In the genomic region with DNA sequence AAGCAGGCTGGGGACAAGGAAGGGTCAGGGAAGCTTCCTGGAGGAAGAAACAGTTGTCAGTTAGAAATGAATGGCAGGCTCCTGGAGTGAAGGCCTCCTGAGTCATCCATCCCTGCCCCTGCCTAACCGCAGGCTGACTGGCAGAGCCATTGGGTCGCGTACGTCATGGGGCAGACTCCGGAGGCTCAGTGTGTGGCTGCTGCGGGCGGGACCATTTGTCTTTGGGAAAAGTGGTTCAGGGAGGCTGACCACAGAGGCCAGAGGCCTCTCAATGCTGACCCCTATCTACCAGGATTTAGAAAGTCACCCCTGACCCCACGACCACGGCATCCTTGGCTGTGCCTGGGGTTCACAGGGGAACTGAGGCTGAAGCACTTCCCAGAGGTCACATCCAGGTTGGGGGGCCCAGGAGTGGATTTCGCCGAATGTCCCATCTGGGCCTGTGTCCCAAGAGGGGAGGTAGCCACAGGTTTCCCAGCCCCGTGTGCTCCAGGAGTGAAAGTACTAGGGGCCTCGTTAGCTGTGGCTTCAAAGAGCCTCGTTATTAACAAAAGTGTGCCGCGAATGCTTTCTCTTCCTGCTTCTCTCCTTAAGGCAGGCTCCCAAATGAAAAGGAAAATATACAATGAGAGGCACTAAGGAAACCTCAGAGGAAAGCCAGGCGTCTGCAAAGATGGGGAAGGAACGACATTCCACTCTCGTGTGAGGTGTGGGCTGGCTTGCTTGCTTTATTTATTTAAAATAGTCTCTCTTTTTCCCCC, we compare ENCODE assay signal across 8 cellular contexts.
DNase-seq lines count a peak whose midpoint lies in the region; ATAC-seq lines count a peak whose summit lies in the region.

No MANE protein-coding gene starts in this region.

- no peaks in the 10 kb centered on the region for H3K36me3 ChIP-seq in ACC112 (ENCODE audit: insufficient read depth, low read length)

- 0 out of 2 replicates have a peak overlapping the region, but pooled peaks have one; percentile 23 for H3K27ac ChIP-seq in ACC112 (ENCODE audit: low read depth, low read length)

- no peak overlapping the region for H2AFZ ChIP-seq in ACC112 (ENCODE audit: low read length, unreplicated experiment)

- DNase-seq in HS-27A (ENCODE audit: low read depth) (peak; percentile 75), amniotic epithelial cell (ENCODE audit: low read depth) (peak; percentile 88), kidney glomerular epithelial cell (lab: John Stamatoyannopoulos, UW) (peak; percentile 80), activated gamma-delta T cell (lab: John Stamatoyannopoulos, UW) (no peak)
- no peak for DNase-seq in stimulated activated CD8-positive, alpha-beta memory T cell treated with anti-CD3 and anti-CD28 coated beads, Interleukin-4, amount 100 ng/mL, for 48 hours
- DNase-seq in stimulated activated CD4-positive, alpha-beta T cell treated with anti-CD3 and anti-CD28 coated beads, Interleukin-4, amount 100 ng/mL, for 24 hours = no peak

- peaks cover 32% of the 10 kb centered on the region for H3K4me1 ChIP-seq in ACC112 (ENCODE audit: control insufficient read depth, insufficient read depth, low read length, unreplicated experiment)

- no peak overlapping the region for H3K4me3 ChIP-seq in ACC112 (ENCODE audit: low read depth, low read length)

- no peaks in the 10 kb centered on the region for H3K27me3 ChIP-seq in ACC112 (ENCODE audit: insufficient read depth, low read length)

- no peaks in the 10 kb centered on the region for H3K79me2 ChIP-seq in ACC112 (ENCODE audit: control insufficient read depth, insufficient read depth, low read length, unreplicated experiment)

- ATAC-seq in GM19351 (IDR thresholded peaks at IDR 0.05; ENCODE audit: unreplicated experiment) = no peak

Comparison
In these comparisons a context has a peak if more than half of its experiments do, and no peak if none do; other contexts are left out.
1. DNase-seq: peak in HS-27A (single experiment), amniotic epithelial cell (single experiment) and kidney glomerular epithelial cell (single experiment); none in activated gamma-delta T cell (single experiment), stimulated activated CD8-positive, alpha-beta memory T cell treated with anti-CD3 and anti-CD28 coated beads, Interleukin-4, amount 100 ng/mL, for 48 hours (single experiment) and stimulated activated CD4-positive, alpha-beta T cell treated with anti-CD3 and anti-CD28 coated beads, Interleukin-4, amount 100 ng/mL, for 24 hours (single experiment).